Comparison of ENCODE assay signal across 1 cellular context in the genomic region with DNA sequence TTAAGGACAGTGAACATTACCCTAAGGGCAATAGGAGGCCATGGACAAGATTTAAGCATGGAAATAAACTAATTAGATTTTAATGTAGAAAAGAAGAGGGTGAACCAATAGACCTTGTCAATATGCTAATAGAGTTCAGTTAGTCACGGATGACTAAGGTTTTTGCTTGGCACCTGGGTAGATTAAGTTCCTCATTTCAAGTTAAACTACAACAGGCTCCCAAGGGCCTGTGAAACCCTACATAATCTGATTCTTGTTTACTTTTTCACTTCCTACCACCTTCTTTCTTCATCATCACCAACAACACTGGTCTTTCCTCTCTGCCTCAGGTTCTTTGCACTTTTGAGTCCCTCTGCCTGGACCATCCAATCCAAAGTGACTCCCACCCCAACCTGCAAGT.
TF ChIP-seq lines count a peak whose summit lies in the region.

No MANE protein-coding gene starts in this region.

TF ChIP-seq in GM12878, 131 proteins besides CTCF, POLR2A, EP300 and RAD21 (continued from another document):
- TF ChIP-seq CHD4 (IDR thresholded peaks at IDR 0.05) (no peak), MTA3 (IDR thresholded peaks at IDR 0.05; ENCODE audit: borderline replicate concordance, low read length) (no peak), SP1 (IDR thresholded peaks at IDR 0.05; ENCODE audit: low read depth, low read length) (no peak), ETV6 (conservative IDR thresholded peaks at IDR 0.05 in 1 of 2, IDR thresholded peaks at IDR 0.05 in 1 of 2; ENCODE audit: borderline replicate concordance in 1 of 2, low read depth in 1 of 2) (peak in 1 of 2 experiments; percentile 56; a peak in 1 of 4 replicates), SIN3A (IDR thresholded peaks at IDR 0.05; ENCODE audit: low read depth, low read length) (no peak), DPF2 (IDR thresholded peaks at IDR 0.05) (no peak; the same call in 1 of the 2 replicates), CREM (IDR thresholded peaks at IDR 0.05; ENCODE audit: low read depth) (no peak), NR2F1 (conservative IDR thresholded peaks at IDR 0.05) (0 out of 2 replicates have a peak, but pooled peaks have one; percentile 20), IRF4 (IDR thresholded peaks at IDR 0.05; ENCODE audit: low read depth, low read length) (no peak), CHD1 (IDR thresholded peaks at IDR 0.05; ENCODE audit: low read depth, low read length) (no peak), CEBPB (IDR thresholded peaks at IDR 0.05; ENCODE audit: borderline replicate concordance in 1 of 2, low read depth in 2 of 2, low read length in 2 of 2) (no peak), ZSCAN29 (IDR thresholded peaks at IDR 0.05) (no peak), LARP7 (IDR thresholded peaks at IDR 0.05) (no peak), MEF2B (IDR thresholded peaks at IDR 0.05; ENCODE audit: partially characterized antibody, poor library complexity, severe bottlenecking) (peak; percentile 41), NBN (IDR thresholded peaks at IDR 0.05) (peak; percentile 47; the same call in 1 of the 2 replicates), SMARCA5 (IDR thresholded peaks at IDR 0.05) (no peak), FOS (IDR thresholded peaks at IDR 0.05; ENCODE audit: borderline replicate concordance, extremely low read depth, insufficient read length) (no peak), RAD51 (IDR thresholded peaks at IDR 0.05) (no peak), YY1 (IDR thresholded peaks at IDR 0.05; ENCODE audit: low read depth, low read length) (no peak), MTA2 (IDR thresholded peaks at IDR 0.05; ENCODE audit: low read depth) (peak; percentile 45), POU2F2 (IDR thresholded peaks at IDR 0.05; ENCODE audit: borderline replicate concordance, low read depth, low read length) (peak; percentile 40; the same call in 1 of the 3 replicates), FOXK2 (IDR thresholded peaks at IDR 0.05) (peak; percentile 86), BHLHE40 (IDR thresholded peaks at IDR 0.05; ENCODE audit: borderline replicate concordance in 1 of 2, low read depth in 2 of 2, low read length in 1 of 2) (peak; percentile 20 to 39; a peak in 1 of 4 replicates), IKZF2 (IDR thresholded peaks at IDR 0.05) (peak; percentile 20 to 40; a peak in 2 of 4 replicates), PAX8 (IDR thresholded peaks at IDR 0.05) (peak; percentile 68; the same call in 1 of the 2 replicates), TARDBP (IDR thresholded peaks at IDR 0.05; ENCODE audit: borderline replicate concordance) (no peak), SPI1 (IDR thresholded peaks at IDR 0.05; ENCODE audit: borderline replicate concordance, insufficient read depth, low read depth, low read length) (peak; percentile 66)
- TF ChIP-seq, protein P1, sequence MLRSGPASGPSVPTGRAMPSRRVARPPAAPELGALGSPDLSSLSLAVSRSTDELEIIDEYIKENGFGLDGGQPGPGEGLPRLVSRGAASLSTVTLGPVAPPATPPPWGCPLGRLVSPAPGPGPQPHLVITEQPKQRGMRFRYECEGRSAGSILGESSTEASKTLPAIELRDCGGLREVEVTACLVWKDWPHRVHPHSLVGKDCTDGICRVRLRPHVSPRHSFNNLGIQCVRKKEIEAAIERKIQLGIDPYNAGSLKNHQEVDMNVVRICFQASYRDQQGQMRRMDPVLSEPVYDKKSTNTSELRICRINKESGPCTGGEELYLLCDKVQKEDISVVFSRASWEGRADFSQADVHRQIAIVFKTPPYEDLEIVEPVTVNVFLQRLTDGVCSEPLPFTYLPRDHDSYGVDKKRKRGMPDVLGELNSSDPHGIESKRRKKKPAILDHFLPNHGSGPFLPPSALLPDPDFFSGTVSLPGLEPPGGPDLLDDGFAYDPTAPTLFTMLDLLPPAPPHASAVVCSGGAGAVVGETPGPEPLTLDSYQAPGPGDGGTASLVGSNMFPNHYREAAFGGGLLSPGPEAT (IDR thresholded peaks at IDR 0.05; ENCODE audit: low read depth): no peak
- TF ChIP-seq, protein P2, sequence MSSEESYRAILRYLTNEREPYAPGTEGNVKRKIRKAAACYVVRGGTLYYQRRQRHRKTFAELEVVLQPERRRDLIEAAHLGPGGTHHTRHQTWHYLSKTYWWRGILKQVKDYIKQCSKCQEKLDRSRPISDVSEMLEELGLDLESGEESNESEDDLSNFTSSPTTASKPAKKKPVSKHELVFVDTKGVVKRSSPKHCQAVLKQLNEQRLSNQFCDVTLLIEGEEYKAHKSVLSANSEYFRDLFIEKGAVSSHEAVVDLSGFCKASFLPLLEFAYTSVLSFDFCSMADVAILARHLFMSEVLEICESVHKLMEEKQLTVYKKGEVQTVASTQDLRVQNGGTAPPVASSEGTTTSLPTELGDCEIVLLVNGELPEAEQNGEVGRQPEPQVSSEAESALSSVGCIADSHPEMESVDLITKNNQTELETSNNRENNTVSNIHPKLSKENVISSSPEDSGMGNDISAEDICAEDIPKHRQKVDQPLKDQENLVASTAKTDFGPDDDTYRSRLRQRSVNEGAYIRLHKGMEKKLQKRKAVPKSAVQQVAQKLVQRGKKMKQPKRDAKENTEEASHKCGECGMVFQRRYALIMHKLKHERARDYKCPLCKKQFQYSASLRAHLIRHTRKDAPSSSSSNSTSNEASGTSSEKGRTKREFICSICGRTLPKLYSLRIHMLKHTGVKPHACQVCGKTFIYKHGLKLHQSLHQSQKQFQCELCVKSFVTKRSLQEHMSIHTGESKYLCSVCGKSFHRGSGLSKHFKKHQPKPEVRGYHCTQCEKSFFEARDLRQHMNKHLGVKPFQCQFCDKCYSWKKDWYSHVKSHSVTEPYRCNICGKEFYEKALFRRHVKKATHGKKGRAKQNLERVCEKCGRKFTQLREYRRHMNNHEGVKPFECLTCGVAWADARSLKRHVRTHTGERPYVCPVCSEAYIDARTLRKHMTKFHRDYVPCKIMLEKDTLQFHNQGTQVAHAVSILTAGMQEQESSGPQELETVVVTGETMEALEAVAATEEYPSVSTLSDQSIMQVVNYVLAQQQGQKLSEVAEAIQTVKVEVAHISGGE (CRISPR knock-in tag; IDR thresholded peaks at IDR 0.05): no peak
- TF ChIP-seq, protein P3, sequence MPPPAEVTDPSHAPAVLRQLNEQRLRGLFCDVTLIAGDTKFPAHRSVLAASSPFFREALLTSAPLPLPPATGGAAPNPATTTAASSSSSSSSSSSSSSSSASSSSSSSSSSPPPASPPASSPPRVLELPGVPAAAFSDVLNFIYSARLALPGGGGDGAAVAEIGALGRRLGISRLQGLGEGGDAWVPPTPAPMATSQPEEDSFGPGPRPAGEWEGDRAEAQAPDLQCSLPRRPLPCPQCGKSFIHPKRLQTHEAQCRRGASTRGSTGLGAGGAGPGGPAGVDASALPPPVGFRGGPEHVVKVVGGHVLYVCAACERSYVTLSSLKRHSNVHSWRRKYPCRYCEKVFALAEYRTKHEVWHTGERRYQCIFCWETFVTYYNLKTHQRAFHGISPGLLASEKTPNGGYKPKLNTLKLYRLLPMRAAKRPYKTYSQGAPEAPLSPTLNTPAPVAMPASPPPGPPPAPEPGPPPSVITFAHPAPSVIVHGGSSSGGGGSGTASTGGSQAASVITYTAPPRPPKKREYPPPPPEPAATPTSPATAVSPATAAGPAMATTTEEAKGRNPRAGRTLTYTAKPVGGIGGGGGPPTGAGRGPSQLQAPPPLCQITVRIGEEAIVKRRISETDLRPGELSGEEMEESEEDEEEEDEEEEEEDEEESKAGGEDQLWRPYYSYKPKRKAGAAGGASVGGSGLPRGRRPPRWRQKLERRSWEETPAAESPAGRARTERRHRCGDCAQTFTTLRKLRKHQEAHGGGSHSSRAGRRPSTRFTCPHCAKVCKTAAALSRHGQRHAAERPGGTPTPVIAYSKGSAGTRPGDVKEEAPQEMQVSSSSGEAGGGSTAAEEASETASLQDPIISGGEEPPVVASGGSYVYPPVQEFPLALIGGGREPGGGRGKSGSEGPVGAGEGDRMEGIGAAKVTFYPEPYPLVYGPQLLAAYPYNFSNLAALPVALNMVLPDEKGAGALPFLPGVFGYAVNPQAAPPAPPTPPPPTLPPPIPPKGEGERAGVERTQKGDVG (CRISPR knock-in tag; IDR thresholded peaks at IDR 0.05): no peak
- TF ChIP-seq, protein P4, sequence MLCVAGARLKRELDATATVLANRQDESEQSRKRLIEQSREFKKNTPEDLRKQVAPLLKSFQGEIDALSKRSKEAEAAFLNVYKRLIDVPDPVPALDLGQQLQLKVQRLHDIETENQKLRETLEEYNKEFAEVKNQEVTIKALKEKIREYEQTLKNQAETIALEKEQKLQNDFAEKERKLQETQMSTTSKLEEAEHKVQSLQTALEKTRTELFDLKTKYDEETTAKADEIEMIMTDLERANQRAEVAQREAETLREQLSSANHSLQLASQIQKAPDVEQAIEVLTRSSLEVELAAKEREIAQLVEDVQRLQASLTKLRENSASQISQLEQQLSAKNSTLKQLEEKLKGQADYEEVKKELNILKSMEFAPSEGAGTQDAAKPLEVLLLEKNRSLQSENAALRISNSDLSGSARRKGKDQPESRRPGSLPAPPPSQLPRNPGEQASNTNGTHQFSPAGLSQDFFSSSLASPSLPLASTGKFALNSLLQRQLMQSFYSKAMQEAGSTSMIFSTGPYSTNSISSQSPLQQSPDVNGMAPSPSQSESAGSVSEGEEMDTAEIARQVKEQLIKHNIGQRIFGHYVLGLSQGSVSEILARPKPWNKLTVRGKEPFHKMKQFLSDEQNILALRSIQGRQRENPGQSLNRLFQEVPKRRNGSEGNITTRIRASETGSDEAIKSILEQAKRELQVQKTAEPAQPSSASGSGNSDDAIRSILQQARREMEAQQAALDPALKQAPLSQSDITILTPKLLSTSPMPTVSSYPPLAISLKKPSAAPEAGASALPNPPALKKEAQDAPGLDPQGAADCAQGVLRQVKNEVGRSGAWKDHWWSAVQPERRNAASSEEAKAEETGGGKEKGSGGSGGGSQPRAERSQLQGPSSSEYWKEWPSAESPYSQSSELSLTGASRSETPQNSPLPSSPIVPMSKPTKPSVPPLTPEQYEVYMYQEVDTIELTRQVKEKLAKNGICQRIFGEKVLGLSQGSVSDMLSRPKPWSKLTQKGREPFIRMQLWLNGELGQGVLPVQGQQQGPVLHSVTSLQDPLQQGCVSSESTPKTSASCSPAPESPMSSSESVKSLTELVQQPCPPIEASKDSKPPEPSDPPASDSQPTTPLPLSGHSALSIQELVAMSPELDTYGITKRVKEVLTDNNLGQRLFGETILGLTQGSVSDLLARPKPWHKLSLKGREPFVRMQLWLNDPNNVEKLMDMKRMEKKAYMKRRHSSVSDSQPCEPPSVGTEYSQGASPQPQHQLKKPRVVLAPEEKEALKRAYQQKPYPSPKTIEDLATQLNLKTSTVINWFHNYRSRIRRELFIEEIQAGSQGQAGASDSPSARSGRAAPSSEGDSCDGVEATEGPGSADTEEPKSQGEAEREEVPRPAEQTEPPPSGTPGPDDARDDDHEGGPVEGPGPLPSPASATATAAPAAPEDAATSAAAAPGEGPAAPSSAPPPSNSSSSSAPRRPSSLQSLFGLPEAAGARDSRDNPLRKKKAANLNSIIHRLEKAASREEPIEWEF (IDR thresholded peaks at IDR 0.05; ENCODE audit: insufficient replicate concordance, low read depth, low read length): peak; percentile 13
- TF ChIP-seq, protein P5, sequence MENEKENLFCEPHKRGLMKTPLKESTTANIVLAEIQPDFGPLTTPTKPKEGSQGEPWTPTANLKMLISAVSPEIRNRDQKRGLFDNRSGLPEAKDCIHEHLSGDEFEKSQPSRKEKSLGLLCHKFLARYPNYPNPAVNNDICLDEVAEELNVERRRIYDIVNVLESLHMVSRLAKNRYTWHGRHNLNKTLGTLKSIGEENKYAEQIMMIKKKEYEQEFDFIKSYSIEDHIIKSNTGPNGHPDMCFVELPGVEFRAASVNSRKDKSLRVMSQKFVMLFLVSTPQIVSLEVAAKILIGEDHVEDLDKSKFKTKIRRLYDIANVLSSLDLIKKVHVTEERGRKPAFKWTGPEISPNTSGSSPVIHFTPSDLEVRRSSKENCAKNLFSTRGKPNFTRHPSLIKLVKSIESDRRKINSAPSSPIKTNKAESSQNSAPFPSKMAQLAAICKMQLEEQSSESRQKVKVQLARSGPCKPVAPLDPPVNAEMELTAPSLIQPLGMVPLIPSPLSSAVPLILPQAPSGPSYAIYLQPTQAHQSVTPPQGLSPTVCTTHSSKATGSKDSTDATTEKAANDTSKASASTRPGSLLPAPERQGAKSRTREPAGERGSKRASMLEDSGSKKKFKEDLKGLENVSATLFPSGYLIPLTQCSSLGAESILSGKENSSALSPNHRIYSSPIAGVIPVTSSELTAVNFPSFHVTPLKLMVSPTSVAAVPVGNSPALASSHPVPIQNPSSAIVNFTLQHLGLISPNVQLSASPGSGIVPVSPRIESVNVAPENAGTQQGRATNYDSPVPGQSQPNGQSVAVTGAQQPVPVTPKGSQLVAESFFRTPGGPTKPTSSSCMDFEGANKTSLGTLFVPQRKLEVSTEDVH (IDR thresholded peaks at IDR 0.05; ENCODE audit: low read depth, partially characterized antibody): no peak
